Comparison of ENCODE assay signal across 1 cellular context in the genomic region with DNA sequence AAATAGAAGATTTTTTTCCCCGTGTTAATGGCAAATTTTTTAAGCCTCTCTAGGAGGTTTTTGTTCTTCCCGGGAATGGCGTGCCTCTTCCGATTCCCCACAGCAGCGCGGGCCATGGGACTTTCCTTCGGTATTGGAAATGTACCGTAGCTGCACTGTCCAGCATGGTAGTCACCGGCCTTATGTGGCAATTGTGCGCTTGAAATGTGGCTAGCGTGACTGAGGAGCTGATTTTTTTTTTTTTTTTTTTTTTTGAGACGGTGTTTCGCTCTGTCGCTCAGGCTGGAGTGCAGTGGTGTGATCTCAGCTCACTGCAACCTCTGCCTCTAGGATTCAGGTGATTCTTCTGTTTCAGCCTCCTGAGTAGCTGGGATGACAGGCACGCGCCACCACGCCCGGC.
TF ChIP-seq lines count a peak whose summit lies in the region.

No MANE protein-coding gene starts in this region.

TF ChIP-seq in endothelial cell of umbilical vein, 7 proteins besides CTCF, POLR2A, EP300 and RAD21:
- TF ChIP-seq JUN (IDR thresholded peaks at IDR 0.05; ENCODE audit: borderline replicate concordance, insufficient read depth, insufficient read length, low read depth) (no peak), EZH2 (IDR thresholded peaks at IDR 0.05; ENCODE audit: borderline replicate concordance, low read depth, low read length, severe bottlenecking) (no peak), POLR2AphosphoS5 (IDR thresholded peaks at IDR 0.05; ENCODE audit: insufficient read depth, low read depth, low read length) (no peak), GATA2 (IDR thresholded peaks at IDR 0.05; ENCODE audit: insufficient read depth, insufficient read length, low read depth, low read length) (no peak), FOS (IDR thresholded peaks at IDR 0.05; ENCODE audit: borderline replicate concordance, insufficient read depth, low read length) (no peak), MYC (IDR thresholded peaks at IDR 0.05; ENCODE audit: low read depth, low read length) (no peak)
- TF ChIP-seq, protein P1, sequence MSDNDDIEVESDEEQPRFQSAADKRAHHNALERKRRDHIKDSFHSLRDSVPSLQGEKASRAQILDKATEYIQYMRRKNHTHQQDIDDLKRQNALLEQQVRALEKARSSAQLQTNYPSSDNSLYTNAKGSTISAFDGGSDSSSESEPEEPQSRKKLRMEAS (IDR thresholded peaks at IDR 0.05; ENCODE audit: insufficient read depth, insufficient read length): no peak
